ENCODE assay signal across 2 cellular contexts in the genomic region with DNA sequence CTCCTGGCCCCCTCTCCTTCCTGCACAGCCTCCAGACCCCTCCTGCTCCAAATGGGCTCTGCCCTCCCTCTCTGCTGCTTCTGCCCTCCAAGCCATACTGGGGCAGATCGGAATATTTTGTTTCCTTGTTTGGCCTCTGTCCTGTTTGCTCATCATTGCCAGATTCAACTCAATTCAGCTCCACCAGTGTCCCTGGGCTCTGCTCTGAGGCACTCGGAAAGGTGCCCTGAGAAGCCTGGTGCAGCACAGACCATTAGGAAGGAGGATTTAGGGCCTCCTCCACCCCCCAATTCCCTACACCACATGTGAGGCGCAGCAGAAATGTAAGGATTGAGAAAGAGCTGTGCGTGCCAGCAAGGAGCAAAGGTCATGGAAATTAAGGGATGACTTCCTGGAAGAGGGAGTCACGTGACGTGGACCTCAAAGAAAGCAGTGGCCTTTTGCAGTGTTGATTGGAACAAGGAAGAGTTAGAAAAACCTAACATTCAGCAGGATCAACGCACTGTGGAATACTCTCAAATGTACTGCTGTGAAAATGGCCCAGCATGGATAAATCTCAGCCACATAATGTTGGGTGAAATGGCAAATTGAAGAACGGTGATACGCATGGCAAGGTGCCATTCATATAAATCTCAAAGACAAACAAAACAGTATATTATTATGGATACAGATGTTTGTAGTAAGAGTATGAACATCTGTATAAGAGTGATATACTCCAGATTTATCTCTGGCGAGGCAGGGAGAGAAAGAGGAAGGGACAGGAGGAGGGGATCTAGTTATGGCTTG.
TF ChIP-seq lines count a peak whose summit lies in the region.

No MANE protein-coding gene starts in this region.

TF ChIP-seq in K562, 482 proteins besides CTCF, POLR2A, EP300 and RAD21 (continued from another document):
- TF ChIP-seq SREBF1 (IDR thresholded peaks at IDR 0.05; ENCODE audit: borderline replicate concordance, low read depth, low read length) (no peak), SMAD4 (CRISPR knock-in tag; conservative IDR thresholded peaks at IDR 0.05) (no peak), NR2C2 (CRISPR knock-in tag; IDR thresholded peaks at IDR 0.05) (no peak), NR2C2 (tag; IDR thresholded peaks at IDR 0.05) (peak; percentile 44; the same call in 1 of the 2 replicates), CBFA2T2 (conservative IDR thresholded peaks at IDR 0.05) (peak; percentile 31; the same call in 1 of the 2 replicates)

TF ChIP-seq in HepG2, 621 proteins besides CTCF, POLR2A, EP300 and RAD21 (continued from another document and continues in another):
- TF ChIP-seq MLXIP (CRISPR knock-in tag; IDR thresholded peaks at IDR 0.05; ENCODE audit: borderline replicate concordance) (peak; percentile 80; the same call in 1 of the 2 replicates), KDM5A (IDR thresholded peaks at IDR 0.05; ENCODE audit: borderline replicate concordance, low read length) (no peak), XBP1 (CRISPR knock-in tag; IDR thresholded peaks at IDR 0.05) (no peak), ZNF577 (CRISPR knock-in tag; IDR thresholded peaks at IDR 0.05; ENCODE audit: borderline replicate concordance, low read depth) (no peak), PREB (CRISPR knock-in tag; IDR thresholded peaks at IDR 0.05) (no peak), ZFP91 (CRISPR knock-in tag; IDR thresholded peaks at IDR 0.05; ENCODE audit: borderline replicate concordance) (peak; percentile 56), U2AF2 (IDR thresholded peaks at IDR 0.05; ENCODE audit: low read depth, low read length) (no peak), TMF1 (CRISPR knock-in tag; IDR thresholded peaks at IDR 0.05; ENCODE audit: low read depth) (no peak), KLF9 (CRISPR knock-in tag; IDR thresholded peaks at IDR 0.05; ENCODE audit: low read depth) (no peak), FOXK2 (IDR thresholded peaks at IDR 0.05) (no peak), NAIF1 (CRISPR knock-in tag; IDR thresholded peaks at IDR 0.05; ENCODE audit: borderline replicate concordance) (no peak), SKIL (CRISPR knock-in tag; IDR thresholded peaks at IDR 0.05; ENCODE audit: borderline replicate concordance) (peak; percentile 37; the same call in 1 of the 2 replicates), ZNF557 (CRISPR knock-in tag; IDR thresholded peaks at IDR 0.05) (no peak), YY1 (IDR thresholded peaks at IDR 0.05; ENCODE audit: insufficient read depth, insufficient replicate concordance, low read depth, low read length) (no peak), ZNF792 (CRISPR knock-in tag; IDR thresholded peaks at IDR 0.05) (peak; percentile 92), ZSCAN9 (CRISPR knock-in tag; IDR thresholded peaks at IDR 0.05; ENCODE audit: borderline replicate concordance) (peak; percentile 85), DPF2 (CRISPR knock-in tag; IDR thresholded peaks at IDR 0.05; ENCODE audit: borderline replicate concordance, low read depth) (no peak)
- TF ChIP-seq, protein P1, sequence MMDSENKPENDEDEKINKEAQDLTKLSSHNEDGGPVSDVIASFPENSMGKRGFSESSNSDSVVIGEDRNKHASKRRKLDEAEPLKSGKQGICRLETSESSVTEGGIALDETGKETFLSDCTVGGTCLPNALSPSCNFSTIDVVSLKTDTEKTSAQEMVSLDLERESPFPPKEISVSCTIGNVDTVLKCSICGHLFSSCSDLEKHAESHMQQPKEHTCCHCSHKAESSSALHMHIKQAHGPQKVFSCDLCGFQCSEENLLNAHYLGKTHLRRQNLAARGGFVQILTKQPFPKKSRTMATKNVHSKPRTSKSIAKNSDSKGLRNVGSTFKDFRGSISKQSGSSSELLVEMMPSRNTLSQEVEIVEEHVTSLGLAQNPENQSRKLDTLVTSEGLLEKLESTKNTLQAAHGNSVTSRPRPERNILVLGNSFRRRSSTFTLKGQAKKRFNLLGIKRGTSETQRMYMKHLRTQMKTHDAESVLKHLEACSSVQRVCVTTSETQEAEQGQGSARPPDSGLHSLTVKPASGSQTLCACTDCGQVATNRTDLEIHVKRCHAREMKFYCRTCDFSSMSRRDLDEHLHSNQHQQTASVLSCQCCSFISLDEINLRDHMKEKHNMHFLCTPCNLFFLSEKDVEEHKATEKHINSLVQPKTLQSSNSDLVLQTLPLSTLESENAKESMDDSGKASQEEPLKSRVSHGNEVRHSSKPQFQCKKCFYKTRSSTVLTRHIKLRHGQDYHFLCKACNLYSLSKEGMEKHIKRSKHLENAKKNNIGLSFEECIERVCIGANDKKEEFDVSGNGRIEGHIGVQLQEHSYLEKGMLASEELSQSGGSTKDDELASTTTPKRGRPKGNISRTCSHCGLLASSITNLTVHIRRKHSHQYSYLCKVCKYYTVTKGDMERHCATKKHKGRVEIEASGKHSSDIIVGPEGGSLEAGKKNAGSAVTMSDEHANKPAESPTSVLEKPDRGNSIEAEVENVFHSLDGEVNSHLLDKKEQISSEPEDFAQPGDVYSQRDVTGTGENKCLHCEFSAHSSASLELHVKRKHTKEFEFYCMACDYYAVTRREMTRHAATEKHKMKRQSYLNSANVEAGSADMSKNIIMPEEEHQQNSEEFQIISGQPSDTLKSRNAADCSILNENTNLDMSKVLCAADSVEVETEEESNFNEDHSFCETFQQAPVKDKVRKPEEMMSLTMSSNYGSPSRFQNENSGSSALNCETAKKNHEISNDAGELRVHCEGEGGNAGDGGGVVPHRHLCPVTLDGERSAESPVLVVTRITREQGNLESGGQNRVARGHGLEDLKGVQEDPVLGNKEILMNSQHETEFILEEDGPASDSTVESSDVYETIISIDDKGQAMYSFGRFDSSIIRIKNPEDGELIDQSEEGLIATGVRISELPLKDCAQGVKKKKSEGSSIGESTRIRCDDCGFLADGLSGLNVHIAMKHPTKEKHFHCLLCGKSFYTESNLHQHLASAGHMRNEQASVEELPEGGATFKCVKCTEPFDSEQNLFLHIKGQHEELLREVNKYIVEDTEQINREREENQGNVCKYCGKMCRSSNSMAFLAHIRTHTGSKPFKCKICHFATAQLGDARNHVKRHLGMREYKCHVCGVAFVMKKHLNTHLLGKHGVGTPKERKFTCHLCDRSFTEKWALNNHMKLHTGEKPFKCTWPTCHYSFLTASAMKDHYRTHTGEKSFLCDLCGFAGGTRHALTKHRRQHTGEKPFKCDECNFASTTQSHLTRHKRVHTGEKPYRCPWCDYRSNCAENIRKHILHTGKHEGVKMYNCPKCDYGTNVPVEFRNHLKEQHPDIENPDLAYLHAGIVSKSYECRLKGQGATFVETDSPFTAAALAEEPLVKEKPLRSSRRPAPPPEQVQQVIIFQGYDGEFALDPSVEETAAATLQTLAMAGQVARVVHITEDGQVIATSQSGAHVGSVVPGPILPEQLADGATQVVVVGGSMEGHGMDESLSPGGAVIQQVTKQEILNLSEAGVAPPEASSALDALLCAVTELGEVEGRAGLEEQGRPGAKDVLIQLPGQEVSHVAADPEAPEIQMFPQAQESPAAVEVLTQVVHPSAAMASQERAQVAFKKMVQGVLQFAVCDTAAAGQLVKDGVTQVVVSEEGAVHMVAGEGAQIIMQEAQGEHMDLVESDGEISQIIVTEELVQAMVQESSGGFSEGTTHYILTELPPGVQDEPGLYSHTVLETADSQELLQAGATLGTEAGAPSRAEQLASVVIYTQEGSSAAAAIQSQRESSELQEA (CRISPR knock-in tag; IDR thresholded peaks at IDR 0.05; ENCODE audit: not compliant biosample characterization): no peak
- TF ChIP-seq, protein P2, sequence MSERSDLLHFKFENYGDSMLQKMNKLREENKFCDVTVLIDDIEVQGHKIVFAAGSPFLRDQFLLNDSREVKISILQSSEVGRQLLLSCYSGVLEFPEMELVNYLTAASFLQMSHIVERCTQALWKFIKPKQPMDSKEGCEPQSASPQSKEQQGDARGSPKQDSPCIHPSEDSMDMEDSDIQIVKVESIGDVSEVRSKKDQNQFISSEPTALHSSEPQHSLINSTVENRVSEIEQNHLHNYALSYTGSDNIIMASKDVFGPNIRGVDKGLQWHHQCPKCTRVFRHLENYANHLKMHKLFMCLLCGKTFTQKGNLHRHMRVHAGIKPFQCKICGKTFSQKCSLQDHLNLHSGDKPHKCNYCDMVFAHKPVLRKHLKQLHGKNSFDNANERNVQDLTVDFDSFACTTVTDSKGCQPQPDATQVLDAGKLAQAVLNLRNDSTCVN (CRISPR knock-in tag; IDR thresholded peaks at IDR 0.05; ENCODE audit: borderline replicate concordance): peak; percentile 92
- TF ChIP-seq, protein P3, sequence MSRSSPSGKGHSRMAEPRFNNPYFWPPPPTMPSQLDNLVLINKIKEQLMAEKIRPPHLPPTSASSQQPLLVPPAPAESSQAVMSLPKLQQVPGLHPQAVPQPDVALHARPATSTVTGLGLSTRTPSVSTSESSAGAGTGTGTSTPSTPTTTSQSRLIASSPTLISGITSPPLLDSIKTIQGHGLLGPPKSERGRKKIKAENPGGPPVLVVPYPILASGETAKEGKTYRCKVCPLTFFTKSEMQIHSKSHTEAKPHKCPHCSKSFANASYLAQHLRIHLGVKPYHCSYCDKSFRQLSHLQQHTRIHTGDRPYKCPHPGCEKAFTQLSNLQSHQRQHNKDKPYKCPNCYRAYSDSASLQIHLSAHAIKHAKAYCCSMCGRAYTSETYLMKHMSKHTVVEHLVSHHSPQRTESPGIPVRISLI (CRISPR knock-in tag; IDR thresholded peaks at IDR 0.05; ENCODE audit: borderline replicate concordance): no peak
- TF ChIP-seq, protein P4, sequence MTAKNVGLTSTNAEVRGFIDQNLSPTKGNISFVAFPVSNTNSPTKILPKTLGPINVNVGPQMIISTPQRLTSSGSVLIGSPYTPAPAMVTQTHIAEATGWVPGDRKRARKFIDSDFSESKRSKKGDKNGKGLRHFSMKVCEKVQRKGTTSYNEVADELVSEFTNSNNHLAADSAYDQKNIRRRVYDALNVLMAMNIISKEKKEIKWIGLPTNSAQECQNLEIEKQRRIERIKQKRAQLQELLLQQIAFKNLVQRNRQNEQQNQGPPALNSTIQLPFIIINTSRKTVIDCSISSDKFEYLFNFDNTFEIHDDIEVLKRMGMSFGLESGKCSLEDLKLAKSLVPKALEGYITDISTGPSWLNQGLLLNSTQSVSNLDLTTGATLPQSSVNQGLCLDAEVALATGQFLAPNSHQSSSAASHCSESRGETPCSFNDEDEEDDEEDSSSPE (CRISPR knock-in tag; IDR thresholded peaks at IDR 0.05): 0 out of 2 replicates have a peak, but pooled peaks have one; percentile 50
